Comparison of ENCODE assay signal across 10 cellular contexts in the genomic region with DNA sequence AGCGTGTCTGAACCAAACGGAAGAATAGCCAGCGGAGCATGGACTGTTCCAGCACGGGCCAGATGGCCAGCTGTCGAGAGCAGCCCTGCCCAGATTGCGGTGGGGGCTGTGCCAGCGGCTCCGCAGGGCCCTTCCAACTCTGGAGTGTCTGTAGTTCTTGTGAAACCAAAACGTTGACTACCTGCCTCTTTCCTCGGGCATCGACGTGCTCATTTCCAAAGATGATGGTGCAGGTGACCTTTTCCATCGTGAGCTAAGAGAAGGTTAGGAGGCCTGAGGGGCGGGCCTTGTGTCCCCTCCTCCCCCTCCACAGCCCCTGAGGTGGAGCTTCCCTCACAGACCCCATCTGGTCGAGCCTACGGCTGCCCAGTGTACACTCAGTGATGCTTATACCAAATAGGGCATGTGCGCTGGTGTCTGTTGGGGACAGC. TPM values are rescaled to one million over a fixed set of nuclear protein-coding genes. Genes with fewer than 3 reads are reported as not detected.
A peak's percentile ranks its signal among the peaks of the same experiment; 100 is the strongest.
DNase-seq lines count a peak whose midpoint lies in the region; ATAC-seq, FAIRE-seq and TF ChIP-seq lines count a peak whose summit lies in the region.
"Had no signal": no experiment of that assay in that cellular context is flagged by ENCODE, and none has a peak within 500 bp of the region (broad histone marks: within the 10 kb centered on the region; RNA-seq: fewer than 3 reads in every experiment).

No MANE protein-coding gene starts in this region.

- no peak for FAIRE-seq in H1 (lab: Jason Lieb, UNC)
- FAIRE-seq: astrocyte had no signal

- peaks cover 0 to 8% (median under 1%) of the 10 kb centered on the region in 4 experiments; a peak in 3 of 7 replicates for H3K4me1 ChIP-seq in H1 (replicated peaks in 1 of 4; ENCODE audit: control insufficient read depth in 3 of 4, insufficient read depth in 4 of 4, low read length in 3 of 4)

- TF ChIP-seq EP300 in H1 (IDR thresholded peaks at IDR 0.05; ENCODE audit: borderline replicate concordance in 1 of 2, low read depth in 2 of 2, low read length in 2 of 2): no peak

- TF ChIP-seq CTCF in H1 (IDR thresholded peaks at IDR 0.05; ENCODE audit: control extremely low read depth in 1 of 3, insufficient read depth in 1 of 3, low read depth in 1 of 3, low read length in 3 of 3): no peak

- no peak overlapping the region for H3K4me3 ChIP-seq in H1 (ENCODE audit: extremely low read depth in 1 of 4, insufficient read depth in 2 of 4, low read depth in 3 of 4, low read length in 4 of 4)

- no peak overlapping the region for H2AFZ ChIP-seq in H1 (ENCODE audit: low read length)

- CTCF ChIA-PET in H1 (lab: Charles Lee; ENCODE audit: partially characterized antibody): interaction anchor here (0.7 to 1.6 kb wide), 4 partner anchors 11 to 215 kb away, joined by 3 to 5 read pairs (median 3); no protein-coding TSS in a partner anchor

- H3K36me3 ChIP-seq in H1 (ENCODE audit: control insufficient read depth in 2 of 4, insufficient read depth in 4 of 4, low read length in 3 of 4): peaks cover 0 to 11% (median 0%) of the 10 kb centered on the region in 4 experiments; a peak in 2 of 8 replicates

- ATAC-seq in GM19452 (IDR thresholded peaks at IDR 0.05; ENCODE audit: unreplicated experiment) (no peak), HG02840 (IDR thresholded peaks at IDR 0.05; ENCODE audit: low FRiP score, unreplicated experiment) (no peak)
- ATAC-seq: stimulated activated memory B cell treated with anti-CD40 and anti-IgM and Interleukin-4, amounts not matched to agents 10 μg/mL and 1 μg/mL and 100 μg/mL, for 72 hours had no signal

- H2BK120ac ChIP-seq in H1 (replicated peaks; ENCODE audit: low read depth, low read length): no peak overlapping the region

- H3K23me2 ChIP-seq in H1 (ENCODE audit: low read depth, low read length): no peaks in the 10 kb centered on the region

- H3K79me1 ChIP-seq in H1 (ENCODE audit: low read depth, low read length): no peaks in the 10 kb centered on the region

- no peak for TF ChIP-seq RAD21 in H1 (IDR thresholded peaks at IDR 0.05 in 1 of 2, conservative IDR thresholded peaks at IDR 0.05 in 1 of 2; ENCODE audit: low read depth in 2 of 2, low read length in 2 of 2)

- H3K4ac ChIP-seq in H1 (replicated peaks; ENCODE audit: insufficient read length, low read depth, low read length): no peak overlapping the region

- WGBS in H1 (ENCODE audit: extremely low coverage in 1 of 2, insufficient coverage in 1 of 2, insufficient read length in 1 of 2, insufficient replicate concordance in 2 of 2, low coverage in 1 of 2, low lambda C conversion rate in 2 of 2, missing lambda C conversion rate in 1 of 2), 2 experiments: 89% methylated on average over 17 of the region's 17 CpGs; no CpG with 5 or more reads in 1 of the 2 experiments

- no peak overlapping the region for H3K14ac ChIP-seq in H1 (ENCODE audit: insufficient read length)

- DNase-seq in AG08395 (ENCODE audit: low spot score): peak; percentile 57
- DNase-seq in NCI-H1694 (lab: John Stamatoyannopoulos, UW): peak; percentile 19
- no peak for DNase-seq in H1 (ENCODE audit: low read depth in 1 of 2, low spot score in 2 of 2)
- DNase-seq in midbrain (lab: John Stamatoyannopoulos, UW): peak; percentile 47
- DNase-seq in GM19240 (ENCODE audit: insufficient read length, low spot score): no peak
- DNase-seq in HUDEP-2 (lab: John Stamatoyannopoulos, UW; ENCODE audit: unreplicated experiment in 76 of 76): no peak

- no peak overlapping the region for H2AK5ac ChIP-seq in H1 (ENCODE audit: low read depth, low read length)

- H4K91ac ChIP-seq in H1 (replicated peaks; ENCODE audit: insufficient read length, low read length): no peak overlapping the region

- no peak overlapping the region for H2BK5ac ChIP-seq in H1 (ENCODE audit: low read depth, low read length)

- no peak overlapping the region for H2BK12ac ChIP-seq in H1 (ENCODE audit: low read depth, low read length)

- no peak for TF ChIP-seq POLR2A in H1 (IDR thresholded peaks at IDR 0.05; ENCODE audit: control extremely low read depth in 1 of 2, low read depth in 2 of 2, low read length in 2 of 2)

- peaks cover 0 to 4% of the 10 kb centered on the region in 2 experiments for H4K20me1 ChIP-seq in H1 (replicated peaks in 1 of 2; ENCODE audit: control insufficient read depth in 1 of 2, insufficient read depth in 2 of 2, low read length in 2 of 2)

- H4K5ac ChIP-seq in H1 (ENCODE audit: insufficient read length, low read depth, low read length): no peak overlapping the region

- H3K9ac ChIP-seq in H1 (replicated peaks in 1 of 4; ENCODE audit: extremely low read depth in 1 of 4, low read depth in 3 of 4, low read length in 3 of 4): no peak overlapping the region

- no peak overlapping the region for H2BK15ac ChIP-seq in H1 (ENCODE audit: low read length)

- no peaks in the 10 kb centered on the region for H3K79me2 ChIP-seq in H1 (ENCODE audit: control insufficient read depth in 1 of 2, insufficient read depth in 2 of 2, low read length in 2 of 2)

- H3K27me3 ChIP-seq in H1 (replicated peaks in 1 of 4; ENCODE audit: control insufficient read depth in 3 of 4, extremely low read depth in 1 of 4, insufficient read depth in 3 of 4, low read length in 3 of 4): no peaks in the 10 kb centered on the region

- H3K18ac ChIP-seq in H1 (ENCODE audit: extremely low read depth, low read length): no peak overlapping the region

- no peak overlapping the region for H3K56ac ChIP-seq in H1 (replicated peaks; ENCODE audit: insufficient read length, low read depth, low read length)

- no peak overlapping the region for H3K4me2 ChIP-seq in H1 (ENCODE audit: insufficient read depth in 1 of 2, low read depth in 2 of 2, low read length in 2 of 2)

- H4K8ac ChIP-seq in H1 (ENCODE audit: extremely low read depth, insufficient read depth, low read length): no peak overlapping the region; the same call in 1 of the 2 replicates

- no peaks in the 10 kb centered on the region for H3K9me3 ChIP-seq in H1 (ENCODE audit: insufficient read depth in 2 of 2, low read depth in 1 of 2, low read length in 1 of 2)

- no peak overlapping the region for H3K23ac ChIP-seq in H1 (ENCODE audit: insufficient read length)

- no peak overlapping the region for H2BK20ac ChIP-seq in H1 (ENCODE audit: low read length)

- no peak overlapping the region for H3K27ac ChIP-seq in H1 (ENCODE audit: low read depth, low read length)

- POLR2A ChIA-PET in H1 (lab: Charles Lee; ENCODE audit: partially characterized antibody): interaction anchor here (0.9 kb wide), 1 partner anchor 15 kb away, joined by 3 read pairs; no protein-coding TSS in a partner anchor

TF ChIP-seq in H1, 55 proteins besides CTCF, POLR2A, EP300 and RAD21:
- TF ChIP-seq KDM1A (IDR thresholded peaks at IDR 0.05; ENCODE audit: borderline replicate concordance, low read length) (no peak), HDAC2 (IDR thresholded peaks at IDR 0.05; ENCODE audit: borderline replicate concordance in 1 of 2, low read depth in 2 of 2, low read length in 2 of 2) (no peak), POLR2AphosphoS5 (IDR thresholded peaks at IDR 0.05; ENCODE audit: low read depth, low read length) (0 out of 2 replicates have a peak, but pooled peaks have one; percentile 26), SP1 (IDR thresholded peaks at IDR 0.05; ENCODE audit: low read depth, low read length) (no peak), GTF2F1 (IDR thresholded peaks at IDR 0.05; ENCODE audit: borderline replicate concordance, low read depth, low read length) (no peak)

RNA-seq across cellular contexts. Expression of gene C20orf144, which starts 12.9 kb away (rescaled TPM):
- total RNA-seq in H1 (2021; fragmentation: NEBNext Ultra II Directional; extraction: Animal tissue kit (Norgen Biotek cat#: 25700)): 0.23 and 0.24 TPM in 2 replicates
- 0.21 and 0.24 TPM in 2 replicates for polyA plus RNA-seq in H1 (2011; rRNA removed)
- polyA plus RNA-seq in H1 (2011; cell fraction: cytosol; rRNA removed): 0.23 TPM
- 0.27 TPM for polyA plus RNA-seq in H1 (2011; cell fraction: nucleus; rRNA removed)
- 0.27 to 0.36 TPM (median 0.33 TPM) in 4 replicates for polyA plus RNA-seq in H1 (2012, experiment 1 of 2)
- polyA plus RNA-seq in H1 (2012, experiment 2 of 2): 0.13 TPM
- 0.12 TPM for polyA plus RNA-seq in H1 (2013, experiment 1 of 2)
- 0.07 TPM for polyA plus RNA-seq in H1 (2013, experiment 2 of 2)
- 0.27 and 0.79 TPM in 2 replicates for polyA minus RNA-seq in H1 (2011; rRNA and poly(A)+ RNA removed)
- polyA minus RNA-seq in H1 (2011; cell fraction: cytosol; rRNA and poly(A)+ RNA removed): not detected
- polyA minus RNA-seq in H1 (2011; cell fraction: nucleus; rRNA and poly(A)+ RNA removed): 1.7 TPM

RNA-seq across cellular contexts. Expression of gene ACTL10, which starts 17.5 kb away (rescaled TPM):
- not detected in 2 replicates for total RNA-seq in H1 (2021; fragmentation: NEBNext Ultra II Directional; extraction: Animal tissue kit (Norgen Biotek cat#: 25700))
- polyA plus RNA-seq in H1 (2011; rRNA removed): 0.20 and 0.26 TPM in 2 replicates
- 0.25 TPM for polyA plus RNA-seq in H1 (2011; cell fraction: cytosol; rRNA removed)
- 0.33 TPM for polyA plus RNA-seq in H1 (2011; cell fraction: nucleus; rRNA removed)
- 0.11 to 0.18 TPM (median 0.12 TPM) in 3 of 4 replicates, not detected in the other for polyA plus RNA-seq in H1 (2012, experiment 1 of 2)
- polyA plus RNA-seq in H1 (2012, experiment 2 of 2): 0.30 TPM
- 0.08 TPM for polyA plus RNA-seq in H1 (2013, experiment 1 of 2)
- polyA plus RNA-seq in H1 (2013, experiment 2 of 2): 0.04 TPM
- polyA minus RNA-seq in H1 (2011; rRNA and poly(A)+ RNA removed): 0.07 and 0.09 TPM in 2 replicates
- not detected for polyA minus RNA-seq in H1 (2011; cell fraction: cytosol; rRNA and poly(A)+ RNA removed)
- 1.7 TPM for polyA minus RNA-seq in H1 (2011; cell fraction: nucleus; rRNA and poly(A)+ RNA removed)

RNA-seq across cellular contexts. Expression of gene NECAB3, which starts 25.0 kb away (rescaled TPM):
- 19.7 and 20.5 TPM in 2 replicates for total RNA-seq in H1 (2021; fragmentation: NEBNext Ultra II Directional; extraction: Animal tissue kit (Norgen Biotek cat#: 25700))
- 46.2 and 72.6 TPM in 2 replicates for polyA plus RNA-seq in H1 (2011; rRNA removed)
- polyA plus RNA-seq in H1 (2011; cell fraction: cytosol; rRNA removed): 39.5 TPM
- 101 TPM for polyA plus RNA-seq in H1 (2011; cell fraction: nucleus; rRNA removed)
- 13.8 to 22.6 TPM (median 18.4 TPM) in 4 replicates for polyA plus RNA-seq in H1 (2012, experiment 1 of 2)
- 15.9 TPM for polyA plus RNA-seq in H1 (2012, experiment 2 of 2)
- 12.2 TPM for polyA plus RNA-seq in H1 (2013, experiment 1 of 2)
- 10.7 TPM for polyA plus RNA-seq in H1 (2013, experiment 2 of 2)
- polyA minus RNA-seq in H1 (2011; rRNA and poly(A)+ RNA removed): 20.5 and 23.8 TPM in 2 replicates
- 15.6 TPM for polyA minus RNA-seq in H1 (2011; cell fraction: cytosol; rRNA and poly(A)+ RNA removed)
- 39.6 TPM for polyA minus RNA-seq in H1 (2011; cell fraction: nucleus; rRNA and poly(A)+ RNA removed)

RNA-seq across cellular contexts. Expression of gene E2F1, which starts 37.0 kb away (rescaled TPM):
- total RNA-seq in H1 (2021; fragmentation: NEBNext Ultra II Directional; extraction: Animal tissue kit (Norgen Biotek cat#: 25700)): 35.3 and 35.8 TPM in 2 replicates
- polyA plus RNA-seq in H1 (2011; rRNA removed): 33.4 and 56.3 TPM in 2 replicates
- polyA plus RNA-seq in H1 (2011; cell fraction: cytosol; rRNA removed): 44.6 TPM
- 121 TPM for polyA plus RNA-seq in H1 (2011; cell fraction: nucleus; rRNA removed)
- polyA plus RNA-seq in H1 (2012, experiment 1 of 2): 32.0 to 45.5 TPM (median 42.4 TPM) in 4 replicates
- 36.8 TPM for polyA plus RNA-seq in H1 (2012, experiment 2 of 2)
- 25.5 TPM for polyA plus RNA-seq in H1 (2013, experiment 1 of 2)
- 23.3 TPM for polyA plus RNA-seq in H1 (2013, experiment 2 of 2)
- polyA minus RNA-seq in H1 (2011; rRNA and poly(A)+ RNA removed): 21.5 and 26.8 TPM in 2 replicates
- polyA minus RNA-seq in H1 (2011; cell fraction: cytosol; rRNA and poly(A)+ RNA removed): 17.8 TPM
- polyA minus RNA-seq in H1 (2011; cell fraction: nucleus; rRNA and poly(A)+ RNA removed): 22.2 TPM

Comparison
In these comparisons a context has a peak if more than half of its experiments do, and no peak if none do; other contexts are left out.
1. DNase-seq: peak in AG08395 (single experiment), NCI-H1694 (single experiment) and midbrain (single experiment); none in H1 (0 of 2), GM19240 (single experiment) and HUDEP-2 (0 of 76).